In the genomic region with DNA sequence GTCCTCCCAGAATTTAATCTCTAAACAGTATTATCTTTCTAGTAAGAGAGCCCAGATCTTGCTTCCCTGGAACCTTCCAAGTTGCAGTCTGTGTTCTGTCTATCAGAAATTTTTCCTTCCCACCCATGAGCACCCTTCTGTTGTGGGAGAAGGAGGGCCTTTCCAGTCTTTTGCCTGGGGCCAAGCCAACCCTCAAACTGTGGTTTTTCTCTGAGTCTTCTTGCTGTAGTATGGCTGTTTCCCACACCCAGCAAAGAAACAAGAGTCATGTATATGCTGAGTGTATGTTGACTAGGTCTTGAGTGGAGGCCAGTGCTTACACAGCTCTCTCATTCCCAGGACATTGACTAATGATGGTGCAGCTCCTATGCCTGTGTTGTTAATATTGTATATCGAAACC, we compare ENCODE assay signal across 9 cellular contexts.
DNase-seq lines count a peak whose midpoint lies in the region; TF ChIP-seq lines count a peak whose summit lies in the region.
"Had no signal": no experiment of that assay in that cellular context is flagged by ENCODE, and none has a peak within 500 bp of the region (broad histone marks: within the 10 kb centered on the region; RNA-seq: fewer than 3 reads in every experiment).

No MANE protein-coding gene starts in this region.

- no peaks in the 10 kb centered on the region for H3K4me1 ChIP-seq in effector memory CD4-positive, alpha-beta T cell (ENCODE audit: control insufficient read depth, insufficient read depth, low read length, poor library complexity, severe bottlenecking)

- no peaks in the 10 kb centered on the region for H3K36me3 ChIP-seq in SK-N-MC (ENCODE audit: insufficient read depth, low read length)
- no peaks in the 10 kb centered on the region for H3K36me3 ChIP-seq in effector memory CD4-positive, alpha-beta T cell (ENCODE audit: control insufficient read depth, insufficient read depth, low read length)

- H3K9me3 ChIP-seq in SK-N-MC (ENCODE audit: low read depth, low read length) = no peaks in the 10 kb centered on the region
- no peaks in the 10 kb centered on the region for H3K9me3 ChIP-seq in effector memory CD4-positive, alpha-beta T cell (ENCODE audit: control insufficient read depth, low read length)

- no peak overlapping the region for H3K9ac ChIP-seq in SK-N-MC (ENCODE audit: insufficient read length)

- TF ChIP-seq CTCF in fibroblast of mammary gland (conservative IDR thresholded peaks at IDR 0.05; ENCODE audit: control insufficient read depth, insufficient read depth, low read depth, low read length) = no peak

- H3K27ac ChIP-seq in SK-N-MC = peak overlapping the region; percentile 88
- no peak overlapping the region for H3K27ac ChIP-seq in effector memory CD4-positive, alpha-beta T cell (ENCODE audit: insufficient read depth, low read length, poor library complexity, severe bottlenecking)

- H3K4me3 ChIP-seq in SK-N-MC = no peak overlapping the region
- H3K4me3 ChIP-seq in fibroblast of mammary gland (ENCODE audit: control insufficient read depth, low read depth, low read length) = no peak overlapping the region
- no peak overlapping the region for H3K4me3 ChIP-seq in effector memory CD4-positive, alpha-beta T cell (ENCODE audit: insufficient read depth, low read depth, low read length, poor library complexity, severe bottlenecking)

- DNase-seq in H4 (ENCODE audit: low spot score) (peak; percentile 41), SK-N-MC (ENCODE audit: low read depth, low spot score) (peak; percentile 57), fibroblast of mammary gland (ENCODE audit: low read depth) (peak; percentile 99), renal cortical epithelial cell (ENCODE audit: low read depth) (peak; percentile 51), SKM-1 treated with dmso at 0.1 percent for 144 hours (lab: John Stamatoyannopoulos, UW; ENCODE audit: unreplicated experiment) (no peak), medulla oblongata (ENCODE audit: extremely low spot score) (no peak)
- no peak for DNase-seq in stimulated activated CD4-positive, alpha-beta T cell treated with anti-CD3 and anti-CD28 coated beads, Interleukin-1b, Interleukin-23, amount 100 ng/mL, for 48 hours
- no peak for DNase-seq in effector memory CD4-positive, alpha-beta T cell
- DNase-seq: NCI-H526 treated with DMSO at 0.1 percent for 48 hours had no signal

- no peaks in the 10 kb centered on the region for H3K27me3 ChIP-seq in effector memory CD4-positive, alpha-beta T cell (replicated peaks; ENCODE audit: control insufficient read depth, insufficient read depth, low read length, poor library complexity, severe bottlenecking)

Comparison
In these comparisons a context has a peak if more than half of its experiments do, and no peak if none do; other contexts are left out.
1. DNase-seq: peak in H4 (single experiment), SK-N-MC (single experiment), fibroblast of mammary gland (single experiment) and renal cortical epithelial cell (single experiment); none in SKM-1 treated with dmso at 0.1 percent for 144 hours (single experiment), medulla oblongata (single experiment), stimulated activated CD4-positive, alpha-beta T cell treated with anti-CD3 and anti-CD28 coated beads, Interleukin-1b, Interleukin-23, amount 100 ng/mL, for 48 hours (single experiment) and effector memory CD4-positive, alpha-beta T cell (0 of 3).